1 cellular context compared by ENCODE assay signal in the genomic region with DNA sequence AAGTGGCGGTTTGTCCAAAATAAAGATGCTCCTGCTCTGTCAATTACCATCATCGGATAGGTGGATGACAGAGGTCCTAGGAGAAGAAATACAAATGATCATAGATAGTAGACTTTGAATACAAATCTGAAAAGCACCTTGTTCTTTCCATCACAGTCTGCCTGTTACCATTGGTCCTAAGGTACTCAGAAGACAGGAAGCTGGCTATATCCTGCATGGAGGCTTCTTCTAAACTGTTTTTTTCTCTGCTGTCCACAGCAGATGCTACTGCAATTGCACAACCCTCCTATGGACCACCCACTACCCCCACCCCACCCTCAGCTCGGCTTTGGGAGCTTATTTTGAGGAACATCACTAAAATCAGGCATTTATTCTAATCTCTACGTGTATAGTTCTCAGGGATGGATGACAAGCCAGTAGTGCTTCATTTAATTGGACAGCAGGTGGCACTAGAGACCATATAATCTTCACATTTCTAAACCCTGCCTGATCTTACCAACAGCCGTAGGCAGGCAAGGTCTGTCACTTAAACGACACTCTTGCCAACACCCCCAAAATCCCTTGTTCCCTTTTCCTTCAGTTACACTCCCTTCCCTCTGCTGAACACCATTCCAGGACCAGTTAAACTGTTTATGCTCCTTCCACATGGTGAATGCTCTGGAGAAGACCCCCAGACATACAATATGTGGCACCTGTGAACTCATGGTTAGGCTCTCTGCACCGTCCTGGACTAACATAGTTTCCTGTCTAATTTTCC.
TF ChIP-seq lines count a peak whose summit lies in the region.

No MANE protein-coding gene starts in this region.

TF ChIP-seq in K562, 482 proteins besides CTCF, POLR2A, EP300 and RAD21 (continued from another document):
- TF ChIP-seq SIRT6 (IDR thresholded peaks at IDR 0.05; ENCODE audit: low read depth, low read length) (no peak), TCF7L2 (IDR thresholded peaks at IDR 0.05; ENCODE audit: low read depth, low read length) (no peak), ARID2 (IDR thresholded peaks at IDR 0.05) (peak; percentile 74), CEBPG (CRISPR knock-in tag; IDR thresholded peaks at IDR 0.05) (no peak), CEBPG (tag; conservative IDR thresholded peaks at IDR 0.05 in 1 of 2, IDR thresholded peaks at IDR 0.05 in 1 of 2) (no peak)
